Comparison of ENCODE assay signal across 1 cellular context in the genomic region with DNA sequence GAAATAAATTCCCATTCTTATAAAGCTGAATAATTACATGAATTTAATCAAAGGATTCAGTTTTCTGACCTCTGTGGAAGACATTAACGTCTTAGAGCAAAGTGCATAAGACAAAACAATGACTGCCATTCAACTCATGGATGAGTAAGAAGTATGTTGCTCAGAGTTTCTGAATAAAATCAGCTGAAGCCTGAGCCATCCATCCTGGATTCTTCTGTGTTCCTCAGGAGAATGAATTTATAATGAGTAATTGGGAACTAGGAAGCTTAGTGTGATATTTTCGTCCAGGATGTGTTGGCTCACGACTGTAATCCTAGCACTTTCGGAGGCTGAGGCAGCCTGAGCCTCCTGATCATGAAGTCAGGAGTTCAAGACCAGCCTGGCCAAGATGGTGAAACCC.
TF ChIP-seq lines count a peak whose summit lies in the region.

No MANE protein-coding gene starts in this region.

TF ChIP-seq in IMR-90, 13 proteins besides CTCF, POLR2A, EP300 and RAD21 (continued from another document):
- TF ChIP-seq, protein P1, sequence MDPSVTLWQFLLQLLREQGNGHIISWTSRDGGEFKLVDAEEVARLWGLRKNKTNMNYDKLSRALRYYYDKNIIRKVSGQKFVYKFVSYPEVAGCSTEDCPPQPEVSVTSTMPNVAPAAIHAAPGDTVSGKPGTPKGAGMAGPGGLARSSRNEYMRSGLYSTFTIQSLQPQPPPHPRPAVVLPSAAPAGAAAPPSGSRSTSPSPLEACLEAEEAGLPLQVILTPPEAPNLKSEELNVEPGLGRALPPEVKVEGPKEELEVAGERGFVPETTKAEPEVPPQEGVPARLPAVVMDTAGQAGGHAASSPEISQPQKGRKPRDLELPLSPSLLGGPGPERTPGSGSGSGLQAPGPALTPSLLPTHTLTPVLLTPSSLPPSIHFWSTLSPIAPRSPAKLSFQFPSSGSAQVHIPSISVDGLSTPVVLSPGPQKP (IDR thresholded peaks at IDR 0.05; ENCODE audit: borderline replicate concordance, low read depth, low read length), result no peak
- TF ChIP-seq RCOR1 (IDR thresholded peaks at IDR 0.05; ENCODE audit: insufficient replicate concordance, low read length) (no peak), NFE2L2 (IDR thresholded peaks at IDR 0.05; ENCODE audit: low read depth, low read length) (no peak), MAZ (IDR thresholded peaks at IDR 0.05; ENCODE audit: borderline replicate concordance, low read depth, low read length) (no peak), CEBPB (IDR thresholded peaks at IDR 0.05; ENCODE audit: low read depth, low read length) (no peak), BHLHE40 (IDR thresholded peaks at IDR 0.05; ENCODE audit: low read depth, low read length) (no peak), FOS (IDR thresholded peaks at IDR 0.05; ENCODE audit: low read depth, low read length) (no peak), MXI1 (IDR thresholded peaks at IDR 0.05; ENCODE audit: borderline replicate concordance, low read depth, low read length) (no peak), RFX5 (IDR thresholded peaks at IDR 0.05; ENCODE audit: low read depth, low read length) (no peak)
